In the genomic region with DNA sequence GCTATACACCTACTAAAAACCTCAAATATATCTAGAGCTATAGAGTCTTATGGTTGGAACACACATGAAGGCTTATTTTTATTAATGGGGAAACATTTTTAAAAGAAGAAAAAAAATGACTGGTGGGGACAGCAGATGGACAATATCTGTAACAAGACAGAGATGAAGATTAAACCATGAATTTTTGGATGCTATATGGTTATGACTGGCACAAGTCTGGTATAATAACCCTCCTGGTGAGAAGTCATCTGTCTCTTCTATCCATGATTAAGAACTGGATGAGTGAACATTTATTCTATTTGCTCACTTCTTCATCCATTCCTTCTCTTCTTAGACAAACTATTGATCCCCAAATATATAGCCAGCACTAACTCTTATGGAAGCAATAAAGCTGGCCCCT, we compare ENCODE assay signal across 18 cellular contexts.
"Had no signal": no experiment of that assay in that cellular context is flagged by ENCODE, and none has a peak within 500 bp of the region (broad histone marks: within the 10 kb centered on the region; RNA-seq: fewer than 3 reads in every experiment).

No MANE protein-coding gene starts in this region.

- H3K9me3 Mint-ChIP-seq: immature natural killer cell had no signal

- H3K27ac Mint-ChIP-seq: immature natural killer cell; naive thymus-derived CD4-positive, alpha-beta T cell had no signal

- DNase-seq: dermis blood vessel endothelial cell; dorsolateral prefrontal cortex; effector CD4-positive, alpha-beta T cell; effector memory CD4-positive, alpha-beta T cell; foreskin keratinocyte; heart left ventricle; hypothalamus; immature natural killer cell; islet precursor cell; kidney; kidney glomerular epithelial cell; left cardiac atrium; left lung; left ventricle myocardium superior; lower lobe of right lung; mesenchymal stem cell; midbrain; naive thymus-derived CD4-positive, alpha-beta T cell had no signal

- H3K4me3 Mint-ChIP-seq: immature natural killer cell; naive thymus-derived CD4-positive, alpha-beta T cell had no signal
